Comparison of ENCODE assay signal across 1 cellular context in the genomic region with DNA sequence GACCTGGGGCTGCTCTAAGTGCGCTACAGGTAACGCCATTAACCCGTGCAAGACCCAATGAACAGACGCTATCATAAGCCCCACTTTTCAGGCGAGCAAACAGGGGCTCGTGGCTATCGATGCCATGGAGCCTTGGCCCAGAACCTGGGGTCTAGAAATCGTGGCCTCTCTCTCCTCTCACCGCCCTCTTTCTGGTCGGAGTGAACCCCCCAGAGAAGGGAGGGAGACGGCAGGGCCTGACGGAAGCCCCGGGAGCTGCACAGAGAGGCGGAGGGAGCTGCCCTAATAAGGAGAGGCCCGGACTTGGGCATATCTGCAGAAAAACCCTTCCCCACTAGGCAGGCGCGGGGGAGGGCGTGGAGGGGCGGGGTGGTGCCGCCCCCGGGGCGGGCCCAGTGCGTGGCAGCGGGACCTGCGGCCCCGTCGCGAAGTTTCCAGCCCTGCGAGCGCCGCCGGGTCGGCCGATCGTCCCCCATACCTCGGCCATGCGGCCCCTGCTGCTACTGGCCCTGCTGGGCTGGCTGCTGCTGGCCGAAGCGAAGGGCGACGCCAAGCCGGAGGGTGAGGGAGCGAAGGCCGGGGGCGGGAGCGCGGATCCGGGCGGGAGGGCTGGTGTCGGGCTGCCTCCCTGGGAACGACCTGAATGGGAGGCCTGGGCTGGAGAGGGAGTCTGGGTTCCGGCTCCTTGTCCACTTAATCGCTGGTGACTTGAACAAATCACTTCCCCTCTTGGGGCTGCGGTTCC.
A peak's percentile ranks its signal among the peaks of the same experiment; 100 is the strongest.
TF ChIP-seq lines count a peak whose summit lies in the region.

A gene (plus strand): TSS at position 423 of the 745 bp plus-strand sequence. CDS start 63 bp downstream, at position 486.

TF ChIP-seq in HepG2, 621 proteins besides CTCF, POLR2A, EP300 and RAD21 (continued from another document and continues in another):
- TF ChIP-seq, protein P1, sequence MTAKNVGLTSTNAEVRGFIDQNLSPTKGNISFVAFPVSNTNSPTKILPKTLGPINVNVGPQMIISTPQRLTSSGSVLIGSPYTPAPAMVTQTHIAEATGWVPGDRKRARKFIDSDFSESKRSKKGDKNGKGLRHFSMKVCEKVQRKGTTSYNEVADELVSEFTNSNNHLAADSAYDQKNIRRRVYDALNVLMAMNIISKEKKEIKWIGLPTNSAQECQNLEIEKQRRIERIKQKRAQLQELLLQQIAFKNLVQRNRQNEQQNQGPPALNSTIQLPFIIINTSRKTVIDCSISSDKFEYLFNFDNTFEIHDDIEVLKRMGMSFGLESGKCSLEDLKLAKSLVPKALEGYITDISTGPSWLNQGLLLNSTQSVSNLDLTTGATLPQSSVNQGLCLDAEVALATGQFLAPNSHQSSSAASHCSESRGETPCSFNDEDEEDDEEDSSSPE (CRISPR knock-in tag; IDR thresholded peaks at IDR 0.05): peak; percentile 73
- TF ChIP-seq ZNF746 (CRISPR knock-in tag; IDR thresholded peaks at IDR 0.05) (peak; percentile 59; the same call in 1 of the 2 replicates), ZNF557 (CRISPR knock-in tag; IDR thresholded peaks at IDR 0.05) (no peak), ONECUT2 (CRISPR knock-in tag; IDR thresholded peaks at IDR 0.05) (0 out of 2 replicates have a peak, but pooled peaks have one; percentile 7), ZNF12 (CRISPR knock-in tag; IDR thresholded peaks at IDR 0.05) (peak; percentile 60; the same call in 1 of the 2 replicates), ETV6 (CRISPR knock-in tag; conservative IDR thresholded peaks at IDR 0.05) (peak; percentile 63; the same call in 1 of the 2 replicates), ZNF468 (CRISPR knock-in tag; IDR thresholded peaks at IDR 0.05) (no peak), GTF2F1 (IDR thresholded peaks at IDR 0.05; ENCODE audit: low read length) (no peak), ZNF510 (CRISPR knock-in tag; IDR thresholded peaks at IDR 0.05; ENCODE audit: low read depth) (no peak), KAT7 (CRISPR knock-in tag; IDR thresholded peaks at IDR 0.05; ENCODE audit: borderline replicate concordance) (peak; percentile 87), ATAD3A (CRISPR knock-in tag; IDR thresholded peaks at IDR 0.05) (no peak), SALL1 (CRISPR knock-in tag; IDR thresholded peaks at IDR 0.05) (peak; percentile 87), AGO1 (IDR thresholded peaks at IDR 0.05; ENCODE audit: low read depth, low read length, poor library complexity, severe bottlenecking) (no peak), ZNF614 (CRISPR knock-in tag; IDR thresholded peaks at IDR 0.05; ENCODE audit: borderline replicate concordance) (peak; percentile 71), ZNF720 (CRISPR knock-in tag; IDR thresholded peaks at IDR 0.05) (no peak), ZNF501 (CRISPR knock-in tag; IDR thresholded peaks at IDR 0.05) (peak; percentile 96), HCFC1 (IDR thresholded peaks at IDR 0.05; ENCODE audit: low read depth, low read length) (no peak), WIZ (CRISPR knock-in tag; IDR thresholded peaks at IDR 0.05) (0 out of 2 replicates have a peak, but pooled peaks have one; percentile 38), ZNF83 (CRISPR knock-in tag; IDR thresholded peaks at IDR 0.05; ENCODE audit: borderline replicate concordance) (peak; percentile 50; the same call in 1 of the 2 replicates), ZSCAN12 (CRISPR knock-in tag; IDR thresholded peaks at IDR 0.05) (peak; percentile 85; the same call in 1 of the 2 replicates), SRSF1 (optimal IDR thresholded peaks at IDR 0.05; ENCODE audit: low read depth, low read length) (no peak), MTA3 (CRISPR knock-in tag; IDR thresholded peaks at IDR 0.05) (no peak), ZMYM4 (CRISPR knock-in tag; IDR thresholded peaks at IDR 0.05) (peak; percentile 68), PHF8 (CRISPR knock-in tag; IDR thresholded peaks at IDR 0.05) (peak; percentile 91), ZNF296 (CRISPR knock-in tag; conservative IDR thresholded peaks at IDR 0.05) (no peak; the same call in 1 of the 2 replicates), RELA (CRISPR knock-in tag; IDR thresholded peaks at IDR 0.05) (0 out of 2 replicates have a peak, but pooled peaks have one; percentile 17), PCBP1 (IDR thresholded peaks at IDR 0.05; ENCODE audit: borderline replicate concordance, low read depth, low read length) (no peak), ZSCAN21 (CRISPR knock-in tag; IDR thresholded peaks at IDR 0.05; ENCODE audit: borderline replicate concordance) (peak; percentile 85; the same call in 1 of the 2 replicates), ZNF879 (CRISPR knock-in tag; IDR thresholded peaks at IDR 0.05) (peak; percentile 70; the same call in 1 of the 2 replicates), ZNF251 (CRISPR knock-in tag; IDR thresholded peaks at IDR 0.05) (no peak), THYN1 (CRISPR knock-in tag; IDR thresholded peaks at IDR 0.05; ENCODE audit: borderline replicate concordance, low read depth) (no peak), KDM1A (CRISPR knock-in tag; IDR thresholded peaks at IDR 0.05) (no peak), ZSCAN20 (CRISPR knock-in tag; IDR thresholded peaks at IDR 0.05; ENCODE audit: borderline replicate concordance) (peak; percentile 50; the same call in 1 of the 2 replicates), GABPB1 (CRISPR knock-in tag; IDR thresholded peaks at IDR 0.05) (peak; percentile 79), ZNF878 (CRISPR knock-in tag; IDR thresholded peaks at IDR 0.05) (no peak), NAIF1 (CRISPR knock-in tag; IDR thresholded peaks at IDR 0.05; ENCODE audit: borderline replicate concordance) (0 out of 2 replicates have a peak, but pooled peaks have one; percentile 43), TBX3 (IDR thresholded peaks at IDR 0.05; ENCODE audit: borderline replicate concordance) (no peak), FOXM1 (CRISPR knock-in tag; IDR thresholded peaks at IDR 0.05) (no peak), PPARG (CRISPR knock-in tag; conservative IDR thresholded peaks at IDR 0.05) (no peak; the same call in 1 of the 2 replicates), YY1 (IDR thresholded peaks at IDR 0.05; ENCODE audit: insufficient read depth, insufficient replicate concordance, low read depth, low read length) (no peak)
- TF ChIP-seq, protein P2, sequence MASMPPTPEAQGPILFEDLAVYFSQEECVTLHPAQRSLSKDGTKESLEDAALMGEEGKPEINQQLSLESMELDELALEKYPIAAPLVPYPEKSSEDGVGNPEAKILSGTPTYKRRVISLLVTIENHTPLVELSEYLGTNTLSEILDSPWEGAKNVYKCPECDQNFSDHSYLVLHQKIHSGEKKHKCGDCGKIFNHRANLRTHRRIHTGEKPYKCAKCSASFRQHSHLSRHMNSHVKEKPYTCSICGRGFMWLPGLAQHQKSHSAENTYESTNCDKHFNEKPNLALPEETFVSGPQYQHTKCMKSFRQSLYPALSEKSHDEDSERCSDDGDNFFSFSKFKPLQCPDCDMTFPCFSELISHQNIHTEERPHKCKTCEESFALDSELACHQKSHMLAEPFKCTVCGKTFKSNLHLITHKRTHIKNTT (CRISPR knock-in tag; IDR thresholded peaks at IDR 0.05): no peak
- TF ChIP-seq, protein P3, sequence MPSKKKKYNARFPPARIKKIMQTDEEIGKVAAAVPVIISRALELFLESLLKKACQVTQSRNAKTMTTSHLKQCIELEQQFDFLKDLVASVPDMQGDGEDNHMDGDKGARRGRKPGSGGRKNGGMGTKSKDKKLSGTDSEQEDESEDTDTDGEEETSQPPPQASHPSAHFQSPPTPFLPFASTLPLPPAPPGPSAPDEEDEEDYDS (CRISPR knock-in tag; IDR thresholded peaks at IDR 0.05): peak; percentile 84
- TF ChIP-seq, protein P4, sequence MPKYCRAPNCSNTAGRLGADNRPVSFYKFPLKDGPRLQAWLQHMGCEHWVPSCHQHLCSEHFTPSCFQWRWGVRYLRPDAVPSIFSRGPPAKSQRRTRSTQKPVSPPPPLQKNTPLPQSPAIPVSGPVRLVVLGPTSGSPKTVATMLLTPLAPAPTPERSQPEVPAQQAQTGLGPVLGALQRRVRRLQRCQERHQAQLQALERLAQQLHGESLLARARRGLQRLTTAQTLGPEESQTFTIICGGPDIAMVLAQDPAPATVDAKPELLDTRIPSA (CRISPR knock-in tag; IDR thresholded peaks at IDR 0.05; ENCODE audit: borderline replicate concordance): peak; percentile 80; the same call in 1 of the 2 replicates
- TF ChIP-seq, protein P5, sequence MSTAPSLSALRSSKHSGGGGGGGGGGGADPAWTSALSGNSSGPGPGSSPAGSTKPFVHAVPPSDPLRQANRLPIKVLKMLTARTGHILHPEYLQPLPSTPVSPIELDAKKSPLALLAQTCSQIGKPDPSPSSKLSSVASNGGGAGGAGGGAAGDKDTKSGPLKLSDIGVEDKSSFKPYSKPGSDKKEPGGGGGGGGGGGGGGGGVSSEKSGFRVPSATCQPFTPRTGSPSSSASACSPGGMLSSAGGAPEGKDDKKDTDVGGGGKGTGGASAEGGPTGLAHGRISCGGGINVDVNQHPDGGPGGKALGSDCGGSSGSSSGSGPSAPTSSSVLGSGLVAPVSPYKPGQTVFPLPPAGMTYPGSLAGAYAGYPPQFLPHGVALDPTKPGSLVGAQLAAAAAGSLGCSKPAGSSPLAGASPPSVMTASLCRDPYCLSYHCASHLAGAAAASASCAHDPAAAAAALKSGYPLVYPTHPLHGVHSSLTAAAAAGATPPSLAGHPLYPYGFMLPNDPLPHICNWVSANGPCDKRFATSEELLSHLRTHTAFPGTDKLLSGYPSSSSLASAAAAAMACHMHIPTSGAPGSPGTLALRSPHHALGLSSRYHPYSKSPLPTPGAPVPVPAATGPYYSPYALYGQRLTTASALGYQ (CRISPR knock-in tag; IDR thresholded peaks at IDR 0.05): peak; percentile 70; the same call in 1 of the 2 replicates
- TF ChIP-seq, protein P6, sequence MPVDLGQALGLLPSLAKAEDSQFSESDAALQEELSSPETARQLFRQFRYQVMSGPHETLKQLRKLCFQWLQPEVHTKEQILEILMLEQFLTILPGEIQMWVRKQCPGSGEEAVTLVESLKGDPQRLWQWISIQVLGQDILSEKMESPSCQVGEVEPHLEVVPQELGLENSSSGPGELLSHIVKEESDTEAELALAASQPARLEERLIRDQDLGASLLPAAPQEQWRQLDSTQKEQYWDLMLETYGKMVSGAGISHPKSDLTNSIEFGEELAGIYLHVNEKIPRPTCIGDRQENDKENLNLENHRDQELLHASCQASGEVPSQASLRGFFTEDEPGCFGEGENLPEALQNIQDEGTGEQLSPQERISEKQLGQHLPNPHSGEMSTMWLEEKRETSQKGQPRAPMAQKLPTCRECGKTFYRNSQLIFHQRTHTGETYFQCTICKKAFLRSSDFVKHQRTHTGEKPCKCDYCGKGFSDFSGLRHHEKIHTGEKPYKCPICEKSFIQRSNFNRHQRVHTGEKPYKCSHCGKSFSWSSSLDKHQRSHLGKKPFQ (CRISPR knock-in tag; IDR thresholded peaks at IDR 0.05; ENCODE audit: insufficient replicate concordance): peak; percentile 62
- TF ChIP-seq, protein P7, sequence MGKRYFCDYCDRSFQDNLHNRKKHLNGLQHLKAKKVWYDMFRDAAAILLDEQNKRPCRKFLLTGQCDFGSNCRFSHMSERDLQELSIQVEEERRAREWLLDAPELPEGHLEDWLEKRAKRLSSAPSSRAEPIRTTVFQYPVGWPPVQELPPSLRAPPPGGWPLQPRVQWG (CRISPR knock-in tag; IDR thresholded peaks at IDR 0.05; ENCODE audit: borderline replicate concordance, low read depth): no peak
- TF ChIP-seq, protein P8, sequence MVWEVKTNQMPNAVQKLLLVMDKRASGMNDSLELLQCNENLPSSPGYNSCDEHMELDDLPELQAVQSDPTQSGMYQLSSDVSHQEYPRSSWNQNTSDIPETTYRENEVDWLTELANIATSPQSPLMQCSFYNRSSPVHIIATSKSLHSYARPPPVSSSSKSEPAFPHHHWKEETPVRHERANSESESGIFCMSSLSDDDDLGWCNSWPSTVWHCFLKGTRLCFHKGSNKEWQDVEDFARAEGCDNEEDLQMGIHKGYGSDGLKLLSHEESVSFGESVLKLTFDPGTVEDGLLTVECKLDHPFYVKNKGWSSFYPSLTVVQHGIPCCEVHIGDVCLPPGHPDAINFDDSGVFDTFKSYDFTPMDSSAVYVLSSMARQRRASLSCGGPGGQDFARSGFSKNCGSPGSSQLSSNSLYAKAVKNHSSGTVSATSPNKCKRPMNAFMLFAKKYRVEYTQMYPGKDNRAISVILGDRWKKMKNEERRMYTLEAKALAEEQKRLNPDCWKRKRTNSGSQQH (CRISPR knock-in tag; IDR thresholded peaks at IDR 0.05; ENCODE audit: low read depth): 0 out of 2 replicates have a peak, but pooled peaks have one; percentile 36
- TF ChIP-seq, protein P9, sequence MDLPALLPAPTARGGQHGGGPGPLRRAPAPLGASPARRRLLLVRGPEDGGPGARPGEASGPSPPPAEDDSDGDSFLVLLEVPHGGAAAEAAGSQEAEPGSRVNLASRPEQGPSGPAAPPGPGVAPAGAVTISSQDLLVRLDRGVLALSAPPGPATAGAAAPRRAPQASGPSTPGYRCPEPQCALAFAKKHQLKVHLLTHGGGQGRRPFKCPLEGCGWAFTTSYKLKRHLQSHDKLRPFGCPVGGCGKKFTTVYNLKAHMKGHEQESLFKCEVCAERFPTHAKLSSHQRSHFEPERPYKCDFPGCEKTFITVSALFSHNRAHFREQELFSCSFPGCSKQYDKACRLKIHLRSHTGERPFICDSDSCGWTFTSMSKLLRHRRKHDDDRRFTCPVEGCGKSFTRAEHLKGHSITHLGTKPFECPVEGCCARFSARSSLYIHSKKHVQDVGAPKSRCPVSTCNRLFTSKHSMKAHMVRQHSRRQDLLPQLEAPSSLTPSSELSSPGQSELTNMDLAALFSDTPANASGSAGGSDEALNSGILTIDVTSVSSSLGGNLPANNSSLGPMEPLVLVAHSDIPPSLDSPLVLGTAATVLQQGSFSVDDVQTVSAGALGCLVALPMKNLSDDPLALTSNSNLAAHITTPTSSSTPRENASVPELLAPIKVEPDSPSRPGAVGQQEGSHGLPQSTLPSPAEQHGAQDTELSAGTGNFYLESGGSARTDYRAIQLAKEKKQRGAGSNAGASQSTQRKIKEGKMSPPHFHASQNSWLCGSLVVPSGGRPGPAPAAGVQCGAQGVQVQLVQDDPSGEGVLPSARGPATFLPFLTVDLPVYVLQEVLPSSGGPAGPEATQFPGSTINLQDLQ (CRISPR knock-in tag; IDR thresholded peaks at IDR 0.05): peak; percentile 34; the same call in 1 of the 2 replicates
